Comparison of ENCODE assay signal across 9 cellular contexts in the genomic region with DNA sequence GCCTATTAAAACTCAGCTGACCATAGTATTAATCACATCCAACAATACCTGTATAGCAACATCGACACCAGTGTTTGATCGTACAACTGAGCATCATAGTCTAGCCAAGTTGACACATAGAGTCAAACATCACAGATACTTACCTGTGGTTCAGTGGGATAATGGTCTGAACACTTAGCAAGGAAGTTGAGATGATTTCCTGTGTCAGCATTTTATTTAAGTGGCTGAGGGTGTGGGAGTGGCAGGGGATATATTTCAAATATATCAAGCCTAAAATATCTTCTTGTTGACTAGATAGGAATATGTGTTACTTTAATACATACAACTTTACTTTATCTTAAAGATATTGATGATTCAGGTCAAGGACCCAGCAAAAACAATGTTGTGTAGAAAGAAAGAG.
"Had no signal": no experiment of that assay in that cellular context is flagged by ENCODE, and none has a peak within 500 bp of the region (broad histone marks: within the 10 kb centered on the region; RNA-seq: fewer than 3 reads in every experiment).

No MANE protein-coding gene starts in this region.

- H3K27ac ChIP-seq: HL-60, KMS-11 had no signal

- H3K4me3 ChIP-seq: GM23338, HAP-1 had no signal

- H3K36me3 ChIP-seq: HAP-1 had no signal

- H3K4me2 ChIP-seq: GM23338, KMS-11 had no signal

- H3K9me3 ChIP-seq: HAP-1 had no signal

- ATAC-seq: GM23338, HCT116 had no signal

- DNase-seq: H7, HFFc6, Karpas-422, KBM-7 had no signal

- H2AFZ ChIP-seq: GM23338 had no signal

- H3K9ac ChIP-seq: KMS-11 had no signal

- H3K4me1 ChIP-seq: HAP-1 had no signal
